ENCODE assay signal across 10 cellular contexts in the genomic region with DNA sequence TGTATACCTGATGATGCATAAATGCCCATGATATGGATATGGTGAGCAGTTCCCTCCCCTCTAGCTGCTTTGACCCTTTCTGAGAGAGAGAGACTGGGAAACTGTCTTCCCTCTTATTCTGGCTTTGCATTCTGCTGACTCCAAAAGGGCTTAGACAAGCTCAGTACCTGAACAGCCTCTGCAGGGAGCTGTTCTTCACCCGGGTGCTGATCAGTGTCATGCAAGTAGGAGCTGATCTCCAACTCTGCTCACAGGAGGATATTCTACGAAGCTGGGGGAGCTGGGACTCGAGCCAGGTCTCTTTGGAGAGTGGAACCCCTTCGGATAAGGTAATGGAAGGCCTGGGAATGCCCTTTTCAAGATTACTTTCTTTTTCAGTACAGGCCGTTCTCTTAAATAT.
DNase-seq lines count a peak whose midpoint lies in the region; ATAC-seq lines count a peak whose summit lies in the region.
"Had no signal": no experiment of that assay in that cellular context is flagged by ENCODE, and none has a peak within 500 bp of the region (broad histone marks: within the 10 kb centered on the region; RNA-seq: fewer than 3 reads in every experiment).

No MANE protein-coding gene starts in this region.

- WGBS in iPS DF 6.9 (ENCODE audit: insufficient coverage, insufficient read length) = no CpG with 5 or more reads among the region's 5 CpGs
- 2 to 4% methylated on average over 5 of the region's 5 CpGs for WGBS in aorta, 2 donors

- peak; percentile 71 for ATAC-seq in aorta (ENCODE audit: low FRiP score)
- ATAC-seq: CD8-positive, alpha-beta T cell had no signal

- H3K9me3 ChIP-seq in iPS DF 6.9 (ENCODE audit: control insufficient read depth, insufficient read depth, low read length) (no peaks in the 10 kb centered on the region), aorta (ENCODE audit: control insufficient read depth, low read length) (peaks cover 1% of the 10 kb centered on the region)
- H3K9me3 ChIP-seq: neutrophil had no signal

- H3K4me1 ChIP-seq in iPS DF 6.9 (ENCODE audit: control insufficient read depth, insufficient read depth, low read length) (peaks cover 3% of the 10 kb centered on the region), aorta (ENCODE audit: control insufficient read depth in 1 of 2, insufficient read depth in 2 of 2, low read length in 2 of 2) (peaks cover 2 to 3% of the 10 kb centered on the region in 2 donors)

- H3K36me3 ChIP-seq in iPS DF 6.9 (ENCODE audit: control insufficient read depth, insufficient read depth, low read length) (no peaks in the 10 kb centered on the region), aorta (ENCODE audit: control insufficient read depth in 1 of 2, insufficient read depth in 2 of 2, low read length in 1 of 2) (no peaks in the 10 kb centered on the region)
- H3K36me3 ChIP-seq: neutrophil had no signal

- H3K27me3 ChIP-seq in iPS DF 6.9 (ENCODE audit: control insufficient read depth, insufficient read depth, low read length) = no peaks in the 10 kb centered on the region
- no peaks in the 10 kb centered on the region for H3K27me3 ChIP-seq in aorta (ENCODE audit: control insufficient read depth in 1 of 2, insufficient read depth in 2 of 2, low read length in 1 of 2)
- H3K27me3 ChIP-seq: neutrophil had no signal

- H3K27ac ChIP-seq in iPS DF 6.9 (ENCODE audit: low read length) (no peak overlapping the region), aorta (ENCODE audit: low read depth in 1 of 2, low read length in 2 of 2) (no peak overlapping the region)
- H3K27ac ChIP-seq: neutrophil had no signal

- DNase-seq in stimulated activated CD4-positive, alpha-beta T cell treated with anti-CD3 and anti-CD28 coated beads, Interleukin-1b, Interleukin-23, amount 100 ng/mL, for 48 hours = peak; percentile 3
- no peak for DNase-seq in stimulated activated CD4-positive, alpha-beta T cell treated with anti-CD3 and anti-CD28 coated beads, Interleukin-12 subunit alpha, Interleukin-12 subunit beta, amount 100 ng/mL, for 4 hours
- peak; percentile 20 for DNase-seq in UCSD-AML1 (lab: John Stamatoyannopoulos, UW; ENCODE audit: unreplicated experiment)
- peak; percentile 54 for DNase-seq in iPS DF 6.9 (ENCODE audit: low read depth, low spot score)
- DNase-seq in aorta = peak; percentile 58 to 85
- no peak for DNase-seq in T1000 (lab: John Stamatoyannopoulos, UW)
- DNase-seq in D341Med (ENCODE audit: low spot score) = no peak
- DNase-seq in NCI-H510A treated with DMSO at 0.1 percent for 48 hours (lab: John Stamatoyannopoulos, UW) = no peak
- DNase-seq: CD8-positive, alpha-beta T cell had no signal

- H3K4me3 ChIP-seq in iPS DF 6.9 (ENCODE audit: low read length) (no peak overlapping the region), aorta (ENCODE audit: low read length in 2 of 2) (no peak overlapping the region)

- intact Hi-C loops in aorta (cut with DNase I) = no loop called here

Comparison
In these comparisons a context has a peak if more than half of its experiments do, and no peak if none do; other contexts are left out.
1. DNase-seq: peak in stimulated activated CD4-positive, alpha-beta T cell treated with anti-CD3 and anti-CD28 coated beads, Interleukin-1b, Interleukin-23, amount 100 ng/mL, for 48 hours (single experiment), UCSD-AML1 (single experiment), iPS DF 6.9 (single experiment) and aorta (2 of 2); none in stimulated activated CD4-positive, alpha-beta T cell treated with anti-CD3 and anti-CD28 coated beads, Interleukin-12 subunit alpha, Interleukin-12 subunit beta, amount 100 ng/mL, for 4 hours (single experiment), T1000 (single experiment), D341Med (single experiment) and NCI-H510A treated with DMSO at 0.1 percent for 48 hours (single experiment).